7 cellular contexts compared by ENCODE assay signal in the genomic region with DNA sequence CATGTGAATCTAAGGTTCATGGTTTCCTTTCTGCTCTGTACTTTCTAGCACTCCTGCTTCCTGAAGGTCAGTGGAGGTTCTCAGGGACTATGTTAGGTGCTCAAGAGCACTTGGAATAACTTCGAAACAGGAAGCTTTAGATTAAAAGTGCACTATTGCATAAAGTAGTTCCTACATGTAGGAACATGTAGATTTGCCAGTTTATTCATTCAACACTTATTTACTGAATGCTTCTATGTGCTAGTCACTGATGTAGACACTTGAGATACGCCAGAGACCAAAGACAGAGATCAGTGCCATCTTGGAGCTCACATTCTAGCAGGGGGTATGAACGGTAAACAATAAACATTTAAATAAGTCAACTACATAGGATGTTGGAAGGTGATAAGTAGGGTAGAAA.
"Had no signal": no experiment of that assay in that cellular context is flagged by ENCODE, and none has a peak within 500 bp of the region (broad histone marks: within the 10 kb centered on the region; RNA-seq: fewer than 3 reads in every experiment).

No MANE protein-coding gene starts in this region.

- H3K4me3 ChIP-seq: GM23338 had no signal

- DNase-seq: H9, HCEC 1CT, KBM-7 had no signal

- H3K4me2 ChIP-seq: GM23338 had no signal

- FAIRE-seq: H1, H54, HTR-8/SVneo had no signal

- H2AFZ ChIP-seq: GM23338 had no signal

- ATAC-seq: GM23338 had no signal
